In the genomic region with DNA sequence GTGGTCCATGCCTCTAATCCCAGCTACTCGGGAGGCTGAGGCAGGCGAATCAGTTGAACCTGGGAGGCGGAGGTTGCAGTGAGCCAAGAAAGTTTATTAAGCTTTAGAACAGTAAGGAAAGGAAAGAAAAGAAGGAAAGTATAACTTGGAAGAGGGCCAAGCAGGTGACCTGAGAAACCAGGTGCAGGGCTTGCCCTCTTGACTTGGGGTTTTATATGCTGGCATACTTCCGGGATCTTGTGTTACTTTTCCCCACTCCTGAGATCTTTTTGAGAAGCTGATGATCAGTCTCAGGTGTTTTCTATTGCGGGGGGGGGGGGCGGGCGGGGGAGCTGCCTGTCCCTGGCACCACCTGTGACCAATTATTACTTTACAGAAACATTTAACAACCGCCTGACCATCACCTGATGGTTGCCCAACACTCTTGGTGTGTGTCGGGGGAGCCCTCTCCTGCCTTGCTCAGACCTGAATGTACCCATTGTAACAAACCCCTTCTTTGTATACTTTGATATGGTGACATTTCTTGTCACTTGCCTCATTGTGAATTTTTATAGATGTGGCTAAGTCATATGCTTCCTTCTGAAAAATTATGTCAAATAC, we compare ENCODE assay signal across 2 cellular contexts.
A peak's percentile ranks its signal among the peaks of the same experiment; 100 is the strongest.
TF ChIP-seq lines count a peak whose summit lies in the region.

No MANE protein-coding gene starts in this region.

TF ChIP-seq in GM23338, 12 proteins besides CTCF, POLR2A, EP300 and RAD21:
- no peak for TF ChIP-seq EZH2phosphoT487 (IDR thresholded peaks at IDR 0.05; ENCODE audit: unreplicated experiment)
- no peak for TF ChIP-seq ZNF114 (CRISPR knock-in tag; IDR thresholded peaks at IDR 0.05)
- TF ChIP-seq EZH2 (IDR thresholded peaks at IDR 0.05; ENCODE audit: low read depth, unreplicated experiment): no peak
- TF ChIP-seq, protein P1, sequence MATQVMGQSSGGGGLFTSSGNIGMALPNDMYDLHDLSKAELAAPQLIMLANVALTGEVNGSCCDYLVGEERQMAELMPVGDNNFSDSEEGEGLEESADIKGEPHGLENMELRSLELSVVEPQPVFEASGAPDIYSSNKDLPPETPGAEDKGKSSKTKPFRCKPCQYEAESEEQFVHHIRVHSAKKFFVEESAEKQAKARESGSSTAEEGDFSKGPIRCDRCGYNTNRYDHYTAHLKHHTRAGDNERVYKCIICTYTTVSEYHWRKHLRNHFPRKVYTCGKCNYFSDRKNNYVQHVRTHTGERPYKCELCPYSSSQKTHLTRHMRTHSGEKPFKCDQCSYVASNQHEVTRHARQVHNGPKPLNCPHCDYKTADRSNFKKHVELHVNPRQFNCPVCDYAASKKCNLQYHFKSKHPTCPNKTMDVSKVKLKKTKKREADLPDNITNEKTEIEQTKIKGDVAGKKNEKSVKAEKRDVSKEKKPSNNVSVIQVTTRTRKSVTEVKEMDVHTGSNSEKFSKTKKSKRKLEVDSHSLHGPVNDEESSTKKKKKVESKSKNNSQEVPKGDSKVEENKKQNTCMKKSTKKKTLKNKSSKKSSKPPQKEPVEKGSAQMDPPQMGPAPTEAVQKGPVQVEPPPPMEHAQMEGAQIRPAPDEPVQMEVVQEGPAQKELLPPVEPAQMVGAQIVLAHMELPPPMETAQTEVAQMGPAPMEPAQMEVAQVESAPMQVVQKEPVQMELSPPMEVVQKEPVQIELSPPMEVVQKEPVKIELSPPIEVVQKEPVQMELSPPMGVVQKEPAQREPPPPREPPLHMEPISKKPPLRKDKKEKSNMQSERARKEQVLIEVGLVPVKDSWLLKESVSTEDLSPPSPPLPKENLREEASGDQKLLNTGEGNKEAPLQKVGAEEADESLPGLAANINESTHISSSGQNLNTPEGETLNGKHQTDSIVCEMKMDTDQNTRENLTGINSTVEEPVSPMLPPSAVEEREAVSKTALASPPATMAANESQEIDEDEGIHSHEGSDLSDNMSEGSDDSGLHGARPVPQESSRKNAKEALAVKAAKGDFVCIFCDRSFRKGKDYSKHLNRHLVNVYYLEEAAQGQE (IDR thresholded peaks at IDR 0.05; ENCODE audit: unreplicated experiment): no peak

TF ChIP-seq in K562, 482 proteins besides CTCF, POLR2A, EP300 and RAD21:
- no peak for TF ChIP-seq CC2D1A (IDR thresholded peaks at IDR 0.05)
- TF ChIP-seq NFIC (IDR thresholded peaks at IDR 0.05): 0 out of 2 replicates have a peak, but pooled peaks have one; percentile 35
- no peak for TF ChIP-seq DACH1 (IDR thresholded peaks at IDR 0.05; ENCODE audit: partially characterized antibody)
- no peak for TF ChIP-seq GABPB2 (CRISPR knock-in tag; conservative IDR thresholded peaks at IDR 0.05)
TF ChIP-seq in K562: peak in this region for 1.
